In genomic region chr19:58474997-58475713, GRCh38 we compare ENCODE assay signal across 8 cellular contexts. TPM values are rescaled to one million over a fixed set of nuclear protein-coding genes. Genes with fewer than 3 reads are reported as not detected.
A peak's percentile ranks its signal among the peaks of the same experiment; 100 is the strongest.
DNase-seq lines count a peak whose midpoint lies in the region; ATAC-seq, FAIRE-seq and TF ChIP-seq lines count a peak whose summit lies in the region.

No MANE protein-coding gene starts in this region.

- 45% methylated on average over 23 of the region's 27 CpGs for WGBS in A549 (ENCODE audit: missing lambda C conversion rate)

- TF ChIP-seq POLR2A in A549 (IDR thresholded peaks at IDR 0.05; ENCODE audit: low read length) (no peak; the same call in none of the 2 replicates), gastrocnemius medialis (IDR thresholded peaks at IDR 0.05) (no peak)

- no peak for DNase-seq in A549 (ENCODE audit: low read depth in 1 of 2, low spot score in 1 of 2)
- no peak for DNase-seq in RWPE2 (ENCODE audit: low spot score)
- DNase-seq in fibroblast of pulmonary artery (ENCODE audit: low read depth): no peak
- no peak for DNase-seq in gastrocnemius medialis
- DNase-seq in GF-D8 (lab: John Stamatoyannopoulos, UW): no peak
- no peak for DNase-seq in posterior vena cava (ENCODE audit: low spot score)

- in situ Hi-C loops in gastrocnemius medialis (cut with MboI; ENCODE audit: low sequenced_read_pairs in 4 of 4): no loop called here

- H3K36me3 ChIP-seq in RWPE2 (ENCODE audit: low read depth) (peaks cover 10% of the 10 kb centered on the region; the same call in 1 of the 2 replicates), gastrocnemius medialis (peaks cover 0 to 25% of the 10 kb centered on the region in 2 donors)

- TF ChIP-seq CTCF in A549 (IDR thresholded peaks at IDR 0.05) (no peak), RWPE2 (IDR thresholded peaks at IDR 0.05; ENCODE audit: poor library complexity, severe bottlenecking) (no peak), fibroblast of pulmonary artery (IDR thresholded peaks at IDR 0.05; ENCODE audit: low read length, missing control alignments) (no peak), gastrocnemius medialis (IDR thresholded peaks at IDR 0.05 in 4 of 5, conservative IDR thresholded peaks at IDR 0.05 in 1 of 5) (no peak)

- intact Hi-C loops in gastrocnemius medialis (cut with DNase I; ENCODE audit: low total_unique reads): loop anchor here (1.0 kb wide), 2 partner anchors 8 to 170 kb away; partner anchors contain the start of genes ERVK3-1 and ZNF324
- intact Hi-C loops in posterior vena cava (cut with DNase I): no loop called here

- no peak for TF ChIP-seq EP300 in A549 (IDR thresholded peaks at IDR 0.05)

- peaks cover 14% of the 10 kb centered on the region; the same call in 2 of the 3 replicates for H3K4me1 ChIP-seq in A549
- peaks cover 5% of the 10 kb centered on the region for H3K4me1 ChIP-seq in RWPE2 (ENCODE audit: insufficient read depth, poor library complexity, severe bottlenecking)
- peaks cover 15 to 22% of the 10 kb centered on the region in 2 donors for H3K4me1 ChIP-seq in gastrocnemius medialis

- peak overlapping the region; percentile 76 to 93 for H3K27ac ChIP-seq in A549
- peak overlapping the region; percentile 61 for H3K27ac ChIP-seq in RWPE2 (ENCODE audit: poor library complexity, severe bottlenecking)
- peak overlapping the region; percentile 82 to 95 (median 86) for H3K27ac ChIP-seq in gastrocnemius medialis

- CTCF ChIA-PET in A549 (lab: Yijun Ruan, JAX): interaction anchor here (0.5 to 5.2 kb wide), 5 partner anchors 15 to 68 kb away, joined by 3 to 39 read pairs (median 3); partner anchors contain the start of gene ZBTB45

- peak overlapping the region; percentile 91 for H3K4me2 ChIP-seq in A549

- no peak for TF ChIP-seq RAD21 in A549 (conservative IDR thresholded peaks at IDR 0.05 in 1 of 2, IDR thresholded peaks at IDR 0.05 in 1 of 2)

- H3K9me3 ChIP-seq in A549 (no peaks in the 10 kb centered on the region), RWPE2 (ENCODE audit: severe bottlenecking) (no peaks in the 10 kb centered on the region), gastrocnemius medialis (no peaks in the 10 kb centered on the region)

- no peak for FAIRE-seq in A549 (lab: Jason Lieb, UNC)

- H3K4me3 ChIP-seq in A549: peak overlapping the region; percentile 57
- H3K4me3 ChIP-seq in RWPE2 (ENCODE audit: severe bottlenecking): peak overlapping the region; percentile 38
- peak overlapping the region; percentile 70 for H3K4me3 ChIP-seq in fibroblast of pulmonary artery (replicated peaks; ENCODE audit: low read depth, low read length)
- H3K4me3 ChIP-seq in gastrocnemius medialis: peak overlapping the region; percentile 76 to 83 (median 78)

- peak; percentile 16 to 20 for ATAC-seq in A549
- ATAC-seq in GM19455 (IDR thresholded peaks at IDR 0.05; ENCODE audit: unreplicated experiment): peak; percentile 4
- ATAC-seq in RWPE2 (ENCODE audit: low read depth): peak; percentile 0
- no peak for ATAC-seq in gastrocnemius medialis
- no peak for ATAC-seq in GM19324 (IDR thresholded peaks at IDR 0.05; ENCODE audit: low FRiP score, unreplicated experiment)

- H3K27me3 ChIP-seq in RWPE2 (ENCODE audit: insufficient read depth, poor library complexity, severe bottlenecking) (no peaks in the 10 kb centered on the region), gastrocnemius medialis (no peaks in the 10 kb centered on the region)

- POLR2A ChIA-PET in A549 (lab: Yijun Ruan, JAX): interaction anchor here (0.8 to 1.2 kb wide), 3 partner anchors 9 to 45 kb away, joined by 3 to 5 read pairs (median 3); partner anchors contain the start of gene ZBTB45

TF ChIP-seq in A549, 52 proteins besides CTCF, POLR2A, EP300 and RAD21:
- TF ChIP-seq TP53 (CRISPR knock-in tag; IDR thresholded peaks at IDR 0.05) (peak; percentile 40; the same call in 1 of the 2 replicates), CBX8 (IDR thresholded peaks at IDR 0.05) (no peak)

RNA-seq across cellular contexts. Expression of gene ZNF446, which starts 1.0 kb away (rescaled TPM):
- polyA plus RNA-seq in A549 (2011; rRNA removed) (6.2 and 7.4 TPM in 2 replicates), A549 (2017; fragmentation: RNase III; extraction: RNeasy Plus Mini Kit Qiagen cat#74134 plus additional on column Dnase treatment) (9.9 to 12.5 TPM (median 11.0 TPM) in 3 replicates)
- polyA plus RNA-seq in A549 (2012; cell fraction: cytosol; rRNA removed): 10.7 and 14.7 TPM in 2 replicates
- polyA plus RNA-seq in A549 (2012; cell fraction: nucleus; rRNA removed): 32.2 and 37.8 TPM in 2 replicates
- polyA minus RNA-seq in A549 (2011; rRNA and poly(A)+ RNA removed): 9.3 and 9.9 TPM in 2 replicates
- total RNA-seq in gastrocnemius medialis (10 to 100 TPM in 1 of 4 donors, 1 to 10 TPM in 3; 7.5 to 13.1 (median 8.9) TPM), posterior vena cava (1 to 10 TPM; 4.8 to 6.0 TPM)

RNA-seq across cellular contexts. Expression of gene ZNF324, which starts 8.3 kb away (rescaled TPM):
- polyA plus RNA-seq in A549 (2011; rRNA removed) (3.0 and 3.1 TPM in 2 replicates), A549 (2017; fragmentation: RNase III; extraction: RNeasy Plus Mini Kit Qiagen cat#74134 plus additional on column Dnase treatment) (6.4 to 6.9 TPM (median 6.9 TPM) in 3 replicates)
- 3.6 and 5.1 TPM in 2 replicates for polyA plus RNA-seq in A549 (2012; cell fraction: cytosol; rRNA removed)
- 6.9 and 10.0 TPM in 2 replicates for polyA plus RNA-seq in A549 (2012; cell fraction: nucleus; rRNA removed)
- polyA minus RNA-seq in A549 (2011; rRNA and poly(A)+ RNA removed): 8.1 and 9.8 TPM in 2 replicates
- total RNA-seq in gastrocnemius medialis (10 to 100 TPM in 3 of 4 donors, 1 to 10 TPM in 1; 8.1 to 11.4 (median 11.3) TPM), posterior vena cava (1 to 10 TPM; 7.0 to 7.8 TPM)

RNA-seq across cellular contexts. Expression of gene ZNF324B, which starts 23.7 kb away (rescaled TPM):
- 3.8 and 4.1 TPM in 2 replicates for polyA plus RNA-seq in A549 (2011; rRNA removed)
- 4.0 and 5.1 TPM in 2 replicates for polyA plus RNA-seq in A549 (2012; cell fraction: cytosol; rRNA removed)
- polyA plus RNA-seq in A549 (2012; cell fraction: nucleus; rRNA removed): 4.8 and 7.9 TPM in 2 replicates
- polyA plus RNA-seq in A549 (2017; fragmentation: RNase III; extraction: RNeasy Plus Mini Kit Qiagen cat#74134 plus additional on column Dnase treatment): 6.8 TPM in 3 replicates
- polyA minus RNA-seq in A549 (2011; rRNA and poly(A)+ RNA removed): 7.1 and 9.1 TPM in 2 replicates
- total RNA-seq in gastrocnemius medialis: 1 to 10 TPM; 3.8 to 7.6 (median 7.0) TPM
- total RNA-seq in posterior vena cava: 1 to 10 TPM; 5.1 to 5.4 TPM

RNA-seq across cellular contexts. Expression of gene ZNF132, which starts 35.2 kb away (rescaled TPM):
- polyA plus RNA-seq in A549 (2011; rRNA removed): 0.16 and 0.19 TPM in 2 replicates
- 0.05 TPM in 2 replicates for polyA plus RNA-seq in A549 (2012; cell fraction: cytosol; rRNA removed)
- 0.02 and 0.07 TPM in 2 replicates for polyA plus RNA-seq in A549 (2012; cell fraction: nucleus; rRNA removed)
- 0.05 to 0.13 TPM (median 0.09 TPM) in 3 replicates for polyA plus RNA-seq in A549 (2017; fragmentation: RNase III; extraction: RNeasy Plus Mini Kit Qiagen cat#74134 plus additional on column Dnase treatment)
- polyA minus RNA-seq in A549 (2011; rRNA and poly(A)+ RNA removed): 0.50 and 1.1 TPM in 2 replicates
- 1 to 10 TPM; 1.8 to 2.7 (median 2.4) TPM for total RNA-seq in gastrocnemius medialis
- 1 to 10 TPM; 2.9 to 3.8 TPM for total RNA-seq in posterior vena cava

RNA-seq across cellular contexts. Expression of gene SLC27A5, which starts 36.6 kb away (rescaled TPM):
- 30.2 and 36.7 TPM in 2 replicates for polyA plus RNA-seq in A549 (2011; rRNA removed)
- polyA plus RNA-seq in A549 (2012; cell fraction: cytosol; rRNA removed): 73.3 and 84.5 TPM in 2 replicates
- 45.0 and 48.2 TPM in 2 replicates for polyA plus RNA-seq in A549 (2012; cell fraction: nucleus; rRNA removed)
- polyA plus RNA-seq in A549 (2017; fragmentation: RNase III; extraction: RNeasy Plus Mini Kit Qiagen cat#74134 plus additional on column Dnase treatment): 36.7 to 40.4 TPM (median 37.8 TPM) in 3 replicates
- polyA minus RNA-seq in A549 (2011; rRNA and poly(A)+ RNA removed): 18.7 and 27.9 TPM in 2 replicates
- 1 to 10 TPM; 2.0 to 9.1 (median 4.6) TPM for total RNA-seq in gastrocnemius medialis
- 1 to 10 TPM; 7.6 to 7.9 TPM for total RNA-seq in posterior vena cava

Comparison
In these comparisons a context has a peak if more than half of its experiments do, and no peak if none do; other contexts are left out.
1. ATAC-seq: peak in A549 (2 of 2), GM19455 (single experiment) and RWPE2 (single experiment); none in gastrocnemius medialis (0 of 2) and GM19324 (single experiment).
2. Peak in every context shown above with its lines, with median percentiles within 50 percentile points of each other: H3K27ac ChIP-seq and H3K4me3 ChIP-seq.